ENCODE assay signal across 1 cellular context in genomic region chr11:102254047-102254446, GRCh38.
TF ChIP-seq lines count a peak whose summit lies in the region.

No MANE protein-coding gene starts in this region.

TF ChIP-seq in GM12878, 131 proteins besides CTCF, POLR2A, EP300 and RAD21:
- TF ChIP-seq MEF2A (IDR thresholded peaks at IDR 0.05; ENCODE audit: insufficient read depth, low read depth, low read length) (no peak), PAX8 (IDR thresholded peaks at IDR 0.05) (no peak), EED (IDR thresholded peaks at IDR 0.05; ENCODE audit: low read depth) (no peak), TCF7 (IDR thresholded peaks at IDR 0.05; ENCODE audit: borderline replicate concordance) (no peak), JUNB (IDR thresholded peaks at IDR 0.05) (no peak), ATF3 (IDR thresholded peaks at IDR 0.05; ENCODE audit: borderline replicate concordance, extremely low read depth, low read depth, low read length) (no peak), BCL3 (IDR thresholded peaks at IDR 0.05; ENCODE audit: borderline replicate concordance, insufficient read depth, low read depth, low read length, poor library complexity, severe bottlenecking) (no peak)
- TF ChIP-seq, protein P1, sequence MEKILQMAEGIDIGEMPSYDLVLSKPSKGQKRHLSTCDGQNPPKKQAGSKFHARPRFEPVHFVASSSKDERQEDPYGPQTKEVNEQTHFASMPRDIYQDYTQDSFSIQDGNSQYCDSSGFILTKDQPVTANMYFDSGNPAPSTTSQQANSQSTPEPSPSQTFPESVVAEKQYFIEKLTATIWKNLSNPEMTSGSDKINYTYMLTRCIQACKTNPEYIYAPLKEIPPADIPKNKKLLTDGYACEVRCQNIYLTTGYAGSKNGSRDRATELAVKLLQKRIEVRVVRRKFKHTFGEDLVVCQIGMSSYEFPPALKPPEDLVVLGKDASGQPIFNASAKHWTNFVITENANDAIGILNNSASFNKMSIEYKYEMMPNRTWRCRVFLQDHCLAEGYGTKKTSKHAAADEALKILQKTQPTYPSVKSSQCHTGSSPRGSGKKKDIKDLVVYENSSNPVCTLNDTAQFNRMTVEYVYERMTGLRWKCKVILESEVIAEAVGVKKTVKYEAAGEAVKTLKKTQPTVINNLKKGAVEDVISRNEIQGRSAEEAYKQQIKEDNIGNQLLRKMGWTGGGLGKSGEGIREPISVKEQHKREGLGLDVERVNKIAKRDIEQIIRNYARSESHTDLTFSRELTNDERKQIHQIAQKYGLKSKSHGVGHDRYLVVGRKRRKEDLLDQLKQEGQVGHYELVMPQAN (conservative IDR thresholded peaks at IDR 0.05): no peak
